ENCODE assay signal across 15 cellular contexts in genomic region chr5:172642926-172643325, GRCh38. TPM values are rescaled to one million over a fixed set of nuclear protein-coding genes. Genes with fewer than 3 reads are reported as not detected.
A peak's percentile ranks its signal among the peaks of the same experiment; 100 is the strongest.
DNase-seq lines count a peak whose midpoint lies in the region; ATAC-seq and TF ChIP-seq lines count a peak whose summit lies in the region.
"Had no signal": no experiment of that assay in that cellular context is flagged by ENCODE, and none has a peak within 500 bp of the region (broad histone marks: within the 10 kb centered on the region; RNA-seq: fewer than 3 reads in every experiment).

No MANE protein-coding gene starts in this region.

- peak overlapping the region in 2 of 10 donors; percentile 4 to 26 for H3K4me3 Mint-ChIP-seq in naive thymus-derived CD4-positive, alpha-beta T cell
- H3K4me3 Mint-ChIP-seq in activated naive CD4-positive, alpha-beta T cell treated with anti-CD3 and anti-CD28 coated beads, Interleukin-2, amount 10 ng/mL, durations not matched to agents 7 days and 5 days, result no peak overlapping the region
- H3K4me3 Mint-ChIP-seq in activated CD4-positive, alpha-beta memory T cell treated with anti-CD3 and anti-CD28 coated beads, Interleukin-2, amount 10 ng/mL, durations not matched to agents 7 days and 5 days, result no peak overlapping the region

- CTCF ChIA-PET in naive thymus-derived CD4-positive, alpha-beta T cell (lab: Charles Lee), result no interaction called here
- CTCF ChIA-PET in activated naive CD4-positive, alpha-beta T cell treated with anti-CD3 and anti-CD28 coated beads, Interleukin-2, amount 10 ng/mL, durations not matched to agents 7 days and 5 days (lab: Charles Lee), result interaction anchor here (1.2 to 3.1 kb wide), 2 partner anchors 18 to 55 kb away, joined by 3 to 13 read pairs; no protein-coding TSS in a partner anchor
- CTCF ChIA-PET in activated CD4-positive, alpha-beta memory T cell treated with anti-CD3 and anti-CD28 coated beads, Interleukin-2, amount 10 ng/mL, durations not matched to agents 7 days and 5 days (lab: Charles Lee), result interaction anchor here (1.1 to 1.3 kb wide), 2 partner anchors 54 to 181 kb away, joined by 3 to 4 read pairs; no protein-coding TSS in a partner anchor

- H3K4me1 ChIP-seq in Peyer's patch (peaks cover 0 to 62% (median 7%) of the 10 kb centered on the region in 4 donors), esophagus squamous epithelium (peaks cover 6 to 83% (median 48%) of the 10 kb centered on the region in 3 donors)
- no peaks in the 10 kb centered on the region for H3K4me1 ChIP-seq in naive thymus-derived CD4-positive, alpha-beta T cell (ENCODE audit: control insufficient read depth in 2 of 2, insufficient read depth in 2 of 2, low read length in 2 of 2)

- H3K36me3 ChIP-seq in Peyer's patch (no peaks in the 10 kb centered on the region), esophagus squamous epithelium (peaks cover 0 to 21% (median 4%) of the 10 kb centered on the region in 3 donors)
- no peaks in the 10 kb centered on the region for H3K36me3 ChIP-seq in naive thymus-derived CD4-positive, alpha-beta T cell (ENCODE audit: control insufficient read depth in 2 of 3, insufficient read depth in 3 of 3, low read length in 3 of 3)

- TF ChIP-seq CTCF in Peyer's patch (IDR thresholded peaks at IDR 0.05), result no peak
- TF ChIP-seq CTCF in esophagus squamous epithelium (IDR thresholded peaks at IDR 0.05), result no peak

- H3K27me3 Mint-ChIP-seq in naive thymus-derived CD4-positive, alpha-beta T cell, result peaks cover 35 to 54% (median 43%) of the 10 kb centered on the region in 5 donors
- peaks cover 65% of the 10 kb centered on the region for H3K27me3 Mint-ChIP-seq in activated naive CD4-positive, alpha-beta T cell treated with anti-CD3 and anti-CD28 coated beads, Interleukin-2, amount 10 ng/mL, durations not matched to agents 7 days and 5 days
- H3K27me3 Mint-ChIP-seq in activated CD4-positive, alpha-beta memory T cell treated with anti-CD3 and anti-CD28 coated beads, Interleukin-2, amount 10 ng/mL, durations not matched to agents 7 days and 5 days, result peaks cover 46% of the 10 kb centered on the region

- DNase-seq in Peyer's patch, result no peak
- no peak for DNase-seq in esophagus squamous epithelium (lab: John Stamatoyannopoulos, UW)
- no peak for DNase-seq in naive thymus-derived CD4-positive, alpha-beta T cell
- DNase-seq in superior temporal gyrus (ENCODE audit: extremely low spot score), result peak; percentile 16
- no peak for DNase-seq in COLO668 (lab: John Stamatoyannopoulos, UW; ENCODE audit: unreplicated experiment)
- no peak for DNase-seq in activated naive CD4-positive, alpha-beta T cell treated with anti-CD3 and anti-CD28 coated beads, Interleukin-2, amount 10 ng/mL, durations not matched to agents 7 days and 5 days
- no peak for DNase-seq in activated CD4-positive, alpha-beta memory T cell treated with anti-CD3 and anti-CD28 coated beads, Interleukin-2, amount 10 ng/mL, durations not matched to agents 7 days and 5 days
- DNase-seq: activated CD4-positive, alpha-beta T cell treated with anti-CD3 and anti-CD28 coated beads, Interleukin-2, amount 50 U/mL, for 1 hour; activated gamma-delta T cell treated with Interleukin-2 at 50 U/mL for 16 hours; CD8-positive, alpha-beta T cell; erythroblast; naive thymus-derived CD8-positive, alpha-beta T cell; NCI-H2029; stimulated activated CD4-positive, alpha-beta T cell treated with anti-CD3 and anti-CD28 coated beads, Interleukin-1b, Interleukin-23, amount 100 ng/mL, for 48 hours had no signal

- peak overlapping the region in 3 of 4 donors; percentile 83 to 96 (median 95) for H3K27ac ChIP-seq in Peyer's patch
- H3K27ac ChIP-seq in esophagus squamous epithelium, result peak overlapping the region; percentile 86 to 95 (median 94)
- no peak overlapping the region for H3K27ac ChIP-seq in naive thymus-derived CD4-positive, alpha-beta T cell (ENCODE audit: low read depth, low read length)

- WGBS in esophagus squamous epithelium, 2 donors, result 41 to 57% methylated on average over 7 to 8 of the region's 8 CpGs

- H3K36me3 Mint-ChIP-seq in naive thymus-derived CD4-positive, alpha-beta T cell, result peaks cover 0 to 3% (median 0%) of the 10 kb centered on the region in 5 donors
- no peaks in the 10 kb centered on the region for H3K36me3 Mint-ChIP-seq in activated naive CD4-positive, alpha-beta T cell treated with anti-CD3 and anti-CD28 coated beads, Interleukin-2, amount 10 ng/mL, durations not matched to agents 7 days and 5 days
- no peaks in the 10 kb centered on the region for H3K36me3 Mint-ChIP-seq in activated CD4-positive, alpha-beta memory T cell treated with anti-CD3 and anti-CD28 coated beads, Interleukin-2, amount 10 ng/mL, durations not matched to agents 7 days and 5 days (ENCODE audit: low read depth)
- H3K36me3 Mint-ChIP-seq: CD8-positive, alpha-beta T cell; naive thymus-derived CD8-positive, alpha-beta T cell had no signal

- peaks cover 6 to 10% (median 7%) of the 10 kb centered on the region in 7 donors for H3K4me1 Mint-ChIP-seq in naive thymus-derived CD4-positive, alpha-beta T cell
- H3K4me1 Mint-ChIP-seq in activated naive CD4-positive, alpha-beta T cell treated with anti-CD3 and anti-CD28 coated beads, Interleukin-2, amount 10 ng/mL, durations not matched to agents 7 days and 5 days, result peaks cover 26% of the 10 kb centered on the region
- peaks cover 9% of the 10 kb centered on the region for H3K4me1 Mint-ChIP-seq in activated CD4-positive, alpha-beta memory T cell treated with anti-CD3 and anti-CD28 coated beads, Interleukin-2, amount 10 ng/mL, durations not matched to agents 7 days and 5 days

- intact Hi-C loops in esophagus squamous epithelium (cut with DNase I), result no loop called here
- intact Hi-C loops in naive thymus-derived CD4-positive, alpha-beta T cell (cut with micrococcal nuclease), result loop anchor here in 1 of 2 donors (5.0 kb wide), 1 partner anchor 44 kb away; no protein-coding TSS in a partner anchor

- ATAC-seq in naive thymus-derived CD4-positive, alpha-beta T cell, result peak; percentile 18
- ATAC-seq in GM19463 (IDR thresholded peaks at IDR 0.05; ENCODE audit: unreplicated experiment), result no peak
- ATAC-seq: CD8-positive, alpha-beta T cell; naive thymus-derived CD8-positive, alpha-beta T cell had no signal

- H3K9me3 ChIP-seq in Peyer's patch, result no peaks in the 10 kb centered on the region
- no peaks in the 10 kb centered on the region for H3K9me3 ChIP-seq in esophagus squamous epithelium
- no peaks in the 10 kb centered on the region for H3K9me3 ChIP-seq in naive thymus-derived CD4-positive, alpha-beta T cell (ENCODE audit: control insufficient read depth in 2 of 3, low read length in 3 of 3)

- POLR2A ChIA-PET in naive thymus-derived CD4-positive, alpha-beta T cell (lab: Charles Lee), result no interaction called here
- POLR2A ChIA-PET in activated CD4-positive, alpha-beta memory T cell treated with anti-CD3 and anti-CD28 coated beads, Interleukin-2, amount 10 ng/mL, durations not matched to agents 7 days and 5 days (lab: Charles Lee), result no interaction called here

- H3K27ac Mint-ChIP-seq in naive thymus-derived CD4-positive, alpha-beta T cell, result no peak overlapping the region
- no peak overlapping the region for H3K27ac Mint-ChIP-seq in activated naive CD4-positive, alpha-beta T cell treated with anti-CD3 and anti-CD28 coated beads, Interleukin-2, amount 10 ng/mL, durations not matched to agents 7 days and 5 days
- no peak overlapping the region for H3K27ac Mint-ChIP-seq in activated CD4-positive, alpha-beta memory T cell treated with anti-CD3 and anti-CD28 coated beads, Interleukin-2, amount 10 ng/mL, durations not matched to agents 7 days and 5 days
- H3K27ac Mint-ChIP-seq: CD8-positive, alpha-beta T cell; naive thymus-derived CD8-positive, alpha-beta T cell had no signal

- H3K4me3 ChIP-seq in Peyer's patch (peak overlapping the region in 3 of 4 donors; percentile 61 to 85 (median 77)), esophagus squamous epithelium (peak overlapping the region; percentile 87 to 95 (median 92))
- no peak overlapping the region for H3K4me3 ChIP-seq in naive thymus-derived CD4-positive, alpha-beta T cell (ENCODE audit: low read length)

- H3K27me3 ChIP-seq in Peyer's patch (no peaks in the 10 kb centered on the region), esophagus squamous epithelium (peaks cover 0 to 13% (median 0%) of the 10 kb centered on the region in 4 donors)
- no peaks in the 10 kb centered on the region for H3K27me3 ChIP-seq in naive thymus-derived CD4-positive, alpha-beta T cell (ENCODE audit: control insufficient read depth in 2 of 2, insufficient read depth in 2 of 2, low read length in 2 of 2)

- no peak for TF ChIP-seq POLR2A in Peyer's patch (IDR thresholded peaks at IDR 0.05)
- TF ChIP-seq POLR2A in esophagus squamous epithelium (IDR thresholded peaks at IDR 0.05), result no peak

- H3K9me3 Mint-ChIP-seq in naive thymus-derived CD4-positive, alpha-beta T cell, result no peaks in the 10 kb centered on the region
- no peaks in the 10 kb centered on the region for H3K9me3 Mint-ChIP-seq in activated naive CD4-positive, alpha-beta T cell treated with anti-CD3 and anti-CD28 coated beads, Interleukin-2, amount 10 ng/mL, durations not matched to agents 7 days and 5 days
- no peaks in the 10 kb centered on the region for H3K9me3 Mint-ChIP-seq in activated CD4-positive, alpha-beta memory T cell treated with anti-CD3 and anti-CD28 coated beads, Interleukin-2, amount 10 ng/mL, durations not matched to agents 7 days and 5 days
- H3K9me3 Mint-ChIP-seq: CD8-positive, alpha-beta T cell had no signal

RNA-seq across cellular contexts. Expression of gene NEURL1B, which starts 1.9 kb away (rescaled TPM):
- total RNA-seq in Peyer's patch (10 to 100 TPM; 38.8 to 97.2 (median 81.0) TPM), esophagus squamous epithelium (10 to 100 TPM; 11.9 to 18.8 (median 15.6) TPM)
- 1 to 10 TPM in 1 of 5 experiments, under 1 TPM in 4; 0.05 to 3.4 (median 0.34) TPM for total RNA-seq in naive thymus-derived CD4-positive, alpha-beta T cell
- polyA plus RNA-seq in naive thymus-derived CD4-positive, alpha-beta T cell, result under 1 TPM in 1 of 2 donors, not detected in 1; 0.11 TPM
- 1 to 10 TPM; 3.0 to 3.3 TPM for total RNA-seq in activated CD4-positive, alpha-beta memory T cell treated with anti-CD3 and anti-CD28 coated beads, Interleukin-2, amount 10 ng/mL, durations not matched to agents 7 days and 5 days
